In the genomic region with DNA sequence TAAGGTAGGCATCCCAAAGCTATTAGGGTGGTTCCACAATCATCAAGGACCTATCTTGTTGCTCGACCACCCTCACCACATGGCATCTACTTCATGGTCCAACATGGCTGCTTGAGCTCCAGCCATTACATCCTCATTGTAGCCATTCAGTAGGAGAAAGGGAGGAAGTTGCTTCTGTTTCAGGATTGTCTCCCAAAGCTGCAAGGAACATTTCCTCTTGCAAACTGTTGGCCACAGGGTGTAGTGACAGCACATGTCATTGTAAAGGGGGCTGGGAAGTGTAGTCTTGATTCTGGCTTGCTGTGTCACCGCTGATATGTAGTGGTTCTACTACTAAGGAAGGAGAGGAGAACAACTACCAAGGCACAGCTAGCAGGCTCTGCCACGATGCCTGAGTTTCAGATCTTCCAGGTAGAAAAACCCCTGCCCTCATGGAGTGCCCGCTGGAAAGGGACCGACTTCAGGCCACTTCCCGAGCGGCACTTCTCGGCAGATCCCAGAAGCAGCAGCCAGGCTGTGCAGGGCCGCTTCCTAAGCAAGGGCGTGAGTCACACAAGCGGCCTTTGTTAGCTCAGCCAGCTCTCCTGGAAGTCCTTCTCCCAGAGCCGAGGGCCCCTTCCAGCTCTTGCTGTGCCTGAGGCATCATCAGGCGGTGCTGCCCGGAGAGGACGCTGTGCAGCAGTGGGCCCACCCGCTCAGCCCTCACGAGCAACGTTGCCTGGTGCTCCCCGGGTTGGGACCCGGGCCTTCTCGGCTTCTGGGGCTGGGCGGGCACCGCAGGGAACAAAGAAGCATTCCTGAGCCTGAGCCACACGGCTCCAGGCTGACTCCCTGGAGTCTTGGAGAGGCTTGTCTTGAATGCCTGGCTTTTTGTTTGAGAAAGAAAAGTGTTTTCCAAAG, we compare ENCODE assay signal across 8 cellular contexts. TPM values are rescaled to one million over a fixed set of nuclear protein-coding genes. Genes with fewer than 3 reads are reported as not detected.
DNase-seq lines count a peak whose midpoint lies in the region; ATAC-seq, FAIRE-seq and TF ChIP-seq lines count a peak whose summit lies in the region.

No MANE protein-coding gene starts in this region.

- H3K36me3 ChIP-seq in HUES48 (ENCODE audit: control insufficient read depth, insufficient read depth, low read length) (peaks cover 4% of the 10 kb centered on the region; the same call in 1 of the 2 replicates), suprapubic skin (no peaks in the 10 kb centered on the region), kidney (ENCODE audit: control insufficient read depth in 1 of 2, insufficient read depth in 2 of 2, low read length in 2 of 2) (peaks cover 0 to 2% of the 10 kb centered on the region in 2 donors)

- FAIRE-seq in kidney (lab: Jason Lieb, UNC) = no peak

- WGBS in suprapubic skin = 56% methylated on average over 4 of the region's 24 CpGs

- H3K9me3 Mint-ChIP-seq in chondrocyte (ENCODE audit: low read depth) = no peaks in the 10 kb centered on the region

- no peaks in the 10 kb centered on the region for H3K27me3 Mint-ChIP-seq in chondrocyte (ENCODE audit: low read depth)

- no peak for TF ChIP-seq POLR2A in suprapubic skin (IDR thresholded peaks at IDR 0.05)

- DNase-seq in chondrocyte (ENCODE audit: low spot score) (no peak), iris pigment epithelial cell (ENCODE audit: low read depth) (peak; percentile 80), suprapubic skin (ENCODE audit: low spot score in 2 of 2) (peak; percentile 68 to 84), NOMO-1 (lab: John Stamatoyannopoulos, UW; ENCODE audit: unreplicated experiment in 2 of 2) (no peak), kidney (no peak), SW 1271 (lab: John Stamatoyannopoulos, UW) (no peak)

- ATAC-seq in GM19351 (IDR thresholded peaks at IDR 0.05; ENCODE audit: unreplicated experiment) = no peak

- H3K9ac ChIP-seq in HUES48 (ENCODE audit: low read depth, low read length) (peak overlapping the region; percentile 70), kidney (ENCODE audit: low read length in 2 of 2) (no peak overlapping the region)

- peak overlapping the region; percentile 96 for H3K27ac ChIP-seq in HUES48 (ENCODE audit: low read depth, low read length)
- peak overlapping the region; percentile 75 for H3K27ac ChIP-seq in suprapubic skin
- no peak overlapping the region for H3K27ac ChIP-seq in kidney (ENCODE audit: low read depth in 2 of 2, low read length in 2 of 2)

- H3K4me1 ChIP-seq in HUES48 (ENCODE audit: control insufficient read depth, insufficient read depth, low read length) (peaks cover 18% of the 10 kb centered on the region), suprapubic skin (peaks cover 12% of the 10 kb centered on the region), kidney (ENCODE audit: control insufficient read depth in 1 of 2, insufficient read depth in 1 of 2, low read depth in 1 of 2, low read length in 2 of 2) (no peaks in the 10 kb centered on the region)

- no peaks in the 10 kb centered on the region for H3K9me3 ChIP-seq in HUES48 (ENCODE audit: control insufficient read depth, insufficient read depth, low read length)
- no peaks in the 10 kb centered on the region for H3K9me3 ChIP-seq in suprapubic skin
- no peaks in the 10 kb centered on the region for H3K9me3 ChIP-seq in kidney (ENCODE audit: control insufficient read depth in 1 of 2, low read length in 2 of 2)

- intact Hi-C loops in kidney (cut with DNase I) = no loop called here

- no peak for TF ChIP-seq EP300 in suprapubic skin (IDR thresholded peaks at IDR 0.05)

- peak; percentile 70 for TF ChIP-seq CTCF in chondrocyte (IDR thresholded peaks at IDR 0.05)
- TF ChIP-seq CTCF in suprapubic skin (IDR thresholded peaks at IDR 0.05) = peak in 1 of 2 donors; percentile 26
- no peak for TF ChIP-seq CTCF in kidney (IDR thresholded peaks at IDR 0.05; ENCODE audit: borderline replicate concordance, extremely low read depth, insufficient read depth)

- peak overlapping the region; percentile 44 for H3K4me3 Mint-ChIP-seq in chondrocyte (ENCODE audit: unreplicated experiment)

- H3K27ac Mint-ChIP-seq in chondrocyte (ENCODE audit: unreplicated experiment) = peak overlapping the region; percentile 90

- no peaks in the 10 kb centered on the region for H3K27me3 ChIP-seq in HUES48 (ENCODE audit: control insufficient read depth, insufficient read depth, low read length)
- H3K27me3 ChIP-seq in suprapubic skin = no peaks in the 10 kb centered on the region

- H3K4me1 Mint-ChIP-seq in chondrocyte (ENCODE audit: low read depth) = peaks cover 19% of the 10 kb centered on the region

- H3K4me3 ChIP-seq in HUES48 (ENCODE audit: low read depth, low read length) (no peak overlapping the region), suprapubic skin (peak overlapping the region; percentile 12), kidney (ENCODE audit: low read length in 2 of 2) (no peak overlapping the region)

- H3K36me3 Mint-ChIP-seq in chondrocyte (ENCODE audit: low read depth) = no peaks in the 10 kb centered on the region

RNA-seq across cellular contexts. Expression of gene HS6ST1, which starts 58.2 kb away (rescaled TPM):
- total RNA-seq in chondrocyte (30.0 to 39.2 TPM (median 33.1 TPM) in 3 replicates), suprapubic skin (10 to 100 TPM; 55.7 to 75.0 (median 67.3) TPM), kidney (73.9 TPM)
- polyA plus RNA-seq in kidney (ENCODE audit: insufficient read depth, low read depth, low replicate concordance) = 49.6 TPM

Comparison
In these comparisons a context has a peak if more than half of its experiments do, and no peak if none do; other contexts are left out.
1. H3K27ac ChIP-seq: peak in HUES48 (single experiment) and suprapubic skin (single experiment); none in kidney (0 of 2).
2. DNase-seq: peak in iris pigment epithelial cell (single experiment) and suprapubic skin (2 of 2); none in chondrocyte (single experiment), NOMO-1 (0 of 2), kidney (single experiment) and SW 1271 (0 of 2).